ENCODE assay signal across 9 cellular contexts in genomic region chr19:38665950-38666661, GRCh38. TPM values are rescaled to one million over a fixed set of nuclear protein-coding genes. Genes with fewer than 3 reads are reported as not detected.
A peak's percentile ranks its signal among the peaks of the same experiment; 100 is the strongest.
DNase-seq lines count a peak whose midpoint lies in the region; ATAC-seq and TF ChIP-seq lines count a peak whose summit lies in the region.
"Had no signal": no experiment of that assay in that cellular context is flagged by ENCODE, and none has a peak within 500 bp of the region (broad histone marks: within the 10 kb centered on the region; RNA-seq: fewer than 3 reads in every experiment).

No MANE protein-coding gene starts in this region.

- H3K4me1 ChIP-seq in GM23338 (ENCODE audit: insufficient read depth) (peaks cover 91% of the 10 kb centered on the region), adipocyte (ENCODE audit: control insufficient read depth, insufficient read depth, low read length) (peaks cover 58% of the 10 kb centered on the region), iPS-18a (ENCODE audit: control insufficient read depth, low read depth, low read length) (peaks cover 84% of the 10 kb centered on the region), skeletal muscle satellite cell (ENCODE audit: control insufficient read depth, insufficient read depth, low read length) (peaks cover 90% of the 10 kb centered on the region)

- no peaks in the 10 kb centered on the region for H3K9me2 ChIP-seq in GM23338 (ENCODE audit: insufficient read depth)

- DNase-seq in GM23338 (ENCODE audit: low spot score), result peak; percentile 98
- peak; percentile 75 for DNase-seq in adipocyte (ENCODE audit: low read depth)
- no peak for DNase-seq in GM13976 (ENCODE audit: low spot score)
- DNase-seq in HK-2 (ENCODE audit: unreplicated experiment), result no peak
- DNase-seq in HuH-7 (ENCODE audit: low spot score), result no peak

- TF ChIP-seq CTCF in GM23338 (conservative IDR thresholded peaks at IDR 0.05; ENCODE audit: low read depth in 2 of 2) (no peak), GM13976 (IDR thresholded peaks at IDR 0.05; ENCODE audit: borderline replicate concordance, control extremely low read depth, extremely low read depth, insufficient read depth, missing control alignments) (no peak)

- H3K36me3 ChIP-seq in GM23338 (ENCODE audit: insufficient read depth), result no peaks in the 10 kb centered on the region; the same call in 1 of the 2 replicates
- peaks cover 5% of the 10 kb centered on the region for H3K36me3 ChIP-seq in adipocyte (ENCODE audit: control insufficient read depth, insufficient read depth, low read length, severe bottlenecking)
- no peaks in the 10 kb centered on the region for H3K36me3 ChIP-seq in iPS-18a (ENCODE audit: control insufficient read depth, low read depth, low read length)
- peaks cover 43% of the 10 kb centered on the region for H3K36me3 ChIP-seq in skeletal muscle satellite cell (ENCODE audit: insufficient read depth, low read length)

- H3K27ac ChIP-seq in GM23338 (ENCODE audit: low read depth) (peak overlapping the region; percentile 99), iPS-18a (ENCODE audit: low read length) (peak overlapping the region; percentile 81)

- H3K4me2 ChIP-seq in GM23338 (peak overlapping the region; percentile 72), skeletal muscle satellite cell (ENCODE audit: low read length) (peak overlapping the region; percentile 61)

- H3K27me3 ChIP-seq in GM23338 (ENCODE audit: insufficient read depth) (no peaks in the 10 kb centered on the region), adipocyte (replicated peaks; ENCODE audit: control insufficient read depth, insufficient read depth, low read length) (no peaks in the 10 kb centered on the region), iPS-18a (ENCODE audit: control insufficient read depth, insufficient read depth, low read length) (no peaks in the 10 kb centered on the region), skeletal muscle satellite cell (ENCODE audit: control insufficient read depth, insufficient read depth, low read length) (no peaks in the 10 kb centered on the region)

- H4K20me1 ChIP-seq in GM23338 (replicated peaks; ENCODE audit: insufficient read depth), result peaks cover 11% of the 10 kb centered on the region

- ATAC-seq in GM23338 (peak; percentile 71), GM21381 (IDR thresholded peaks at IDR 0.05; ENCODE audit: unreplicated experiment) (no peak)

- H3K79me2 ChIP-seq in GM23338 (replicated peaks; ENCODE audit: insufficient read depth), result peaks cover 92% of the 10 kb centered on the region

- H3K27ac Mint-ChIP-seq in GM23338, result peak overlapping the region; percentile 98

- in situ Hi-C loops in GM13976 (cut with MboI; ENCODE audit: low sequenced_read_pairs, unreplicated experiment), result no loop called here

- H2AFZ ChIP-seq in GM23338, result no peak overlapping the region

- H3K9ac ChIP-seq in adipocyte (ENCODE audit: low read length) (peak overlapping the region; percentile 69), iPS-18a (ENCODE audit: low read length) (peak overlapping the region; percentile 52), skeletal muscle satellite cell (ENCODE audit: low read depth, low read length) (peak overlapping the region; percentile 78)

- no peaks in the 10 kb centered on the region for H3K9me3 Mint-ChIP-seq in GM23338

- H3K4me1 Mint-ChIP-seq in GM23338, result peaks cover 95% of the 10 kb centered on the region

- H3K27me3 Mint-ChIP-seq in GM23338 (ENCODE audit: insufficient read depth, low read depth, poor library complexity), result peaks cover 37% of the 10 kb centered on the region

- H3K9me3 ChIP-seq in adipocyte (ENCODE audit: control insufficient read depth, low read length) (no peaks in the 10 kb centered on the region), iPS-18a (ENCODE audit: control insufficient read depth, low read depth, low read length) (no peaks in the 10 kb centered on the region), skeletal muscle satellite cell (replicated peaks; ENCODE audit: low read length) (no peaks in the 10 kb centered on the region)
- H3K9me3 ChIP-seq: HAP-1 had no signal

- H3K4me3 Mint-ChIP-seq in GM23338, result peak overlapping the region; percentile 55

- peaks cover 13% of the 10 kb centered on the region for H3F3A ChIP-seq in GM23338 (replicated peaks; ENCODE audit: low read depth)

- peaks cover 35% of the 10 kb centered on the region for H3K36me3 Mint-ChIP-seq in GM23338 (ENCODE audit: low read depth)

- H3K4me3 ChIP-seq in GM23338 (peak overlapping the region; percentile 38), adipocyte (ENCODE audit: low read length) (no peak overlapping the region), iPS-18a (ENCODE audit: low read length) (peak overlapping the region; percentile 12), skeletal muscle satellite cell (ENCODE audit: low read length) (peak overlapping the region; percentile 5)
- H3K4me3 ChIP-seq: HAP-1 had no signal

TF ChIP-seq in GM23338, 12 proteins besides CTCF, POLR2A, EP300 and RAD21 (continues in another document):
- TF ChIP-seq ZNF331 (CRISPR knock-in tag; IDR thresholded peaks at IDR 0.05; ENCODE audit: low read depth) (no peak), POLR2AphosphoS5 (IDR thresholded peaks at IDR 0.05; ENCODE audit: low read depth) (peak; percentile 43; the same call in 1 of the 2 replicates), EZH2 (IDR thresholded peaks at IDR 0.05; ENCODE audit: low read depth, unreplicated experiment) (no peak), EZH2phosphoT487 (IDR thresholded peaks at IDR 0.05; ENCODE audit: unreplicated experiment) (no peak), ZNF114 (CRISPR knock-in tag; IDR thresholded peaks at IDR 0.05) (no peak), ZNF462 (CRISPR knock-in tag; IDR thresholded peaks at IDR 0.05) (no peak), JUNB (IDR thresholded peaks at IDR 0.05; ENCODE audit: unreplicated experiment) (no peak), STAT1 (IDR thresholded peaks at IDR 0.05; ENCODE audit: unreplicated experiment) (no peak)

RNA-seq across cellular contexts. Expression of gene ACTN4, which starts 18.7 kb away (rescaled TPM):
- total RNA-seq in GM23338 (2014; rRNA removed; shearing (Covaris generic)), result 379 and 427 TPM in 2 replicates
- 54.6 and 68.9 TPM in 2 replicates for polyA plus RNA-seq in GM23338 (2016; fragmentation: Nextera tagmentation; extraction: Ambion mirVana)
- 162 and 238 TPM in 2 replicates for total RNA-seq in skeletal muscle satellite cell (2012; rRNA removed)

RNA-seq across cellular contexts. Expression of gene EIF3K, which starts 47.1 kb away (rescaled TPM):
- 509 and 527 TPM in 2 replicates for total RNA-seq in GM23338 (2014; rRNA removed; shearing (Covaris generic))
- polyA plus RNA-seq in GM23338 (2016; fragmentation: Nextera tagmentation; extraction: Ambion mirVana), result 215 and 226 TPM in 2 replicates
- 591 and 1,054 TPM in 2 replicates for total RNA-seq in skeletal muscle satellite cell (2012; rRNA removed)

RNA-seq across cellular contexts. Expression of gene MAP4K1, which starts 48.4 kb away (rescaled TPM):
- 7.7 and 11.8 TPM in 2 replicates for total RNA-seq in GM23338 (2014; rRNA removed; shearing (Covaris generic))
- polyA plus RNA-seq in GM23338 (2016; fragmentation: Nextera tagmentation; extraction: Ambion mirVana), result 42.8 and 44.6 TPM in 2 replicates
- total RNA-seq in skeletal muscle satellite cell (2012; rRNA removed), result 0.25 TPM in 1 of 2 replicates, not detected in the other

Comparison
In these comparisons a context has a peak if more than half of its experiments do, and no peak if none do; other contexts are left out.
1. DNase-seq: peak in GM23338 (single experiment) and adipocyte (single experiment); none in GM13976 (single experiment), HK-2 (single experiment) and HuH-7 (single experiment).
2. Peak in every context shown above with its lines, with median percentiles within 50 percentile points of each other: H3K9ac ChIP-seq.